8 cellular contexts compared by ENCODE assay signal in the genomic region with DNA sequence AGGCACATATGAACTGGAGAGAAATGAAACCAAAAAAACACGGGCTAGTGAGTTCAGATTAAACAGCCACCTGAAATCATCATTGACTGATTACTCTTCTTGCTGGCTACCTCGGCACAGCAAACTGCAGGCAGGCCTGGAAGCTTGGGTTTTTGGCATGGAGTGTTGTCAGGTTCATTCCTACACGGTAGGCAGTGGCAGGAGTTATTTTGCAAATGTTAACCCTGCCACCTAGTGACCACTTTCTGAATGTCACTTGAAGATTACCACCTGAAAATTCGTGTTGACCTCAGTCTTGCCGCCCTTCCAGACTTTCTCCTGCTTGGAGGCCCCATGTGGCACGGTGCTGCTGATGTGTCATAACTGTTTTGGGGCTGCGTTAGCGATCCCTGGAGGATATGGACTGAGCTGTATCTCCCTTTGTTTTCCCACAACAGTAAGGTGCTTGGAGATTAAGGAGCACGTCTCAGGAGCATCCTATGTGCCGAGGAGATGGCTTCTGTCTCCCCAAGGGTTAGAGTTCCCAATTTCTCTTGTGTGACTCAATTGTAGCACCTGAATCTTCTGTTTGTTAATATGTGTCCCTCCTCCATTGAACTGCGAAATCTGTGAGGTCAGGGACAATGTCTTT. TPM values are rescaled to one million over a fixed set of nuclear protein-coding genes. Genes with fewer than 3 reads are reported as not detected.
A peak's percentile ranks its signal among the peaks of the same experiment; 100 is the strongest.
DNase-seq lines count a peak whose midpoint lies in the region; ATAC-seq and TF ChIP-seq lines count a peak whose summit lies in the region.

No MANE protein-coding gene starts in this region.

- peak overlapping the region; percentile 43 for H2AFZ ChIP-seq in ACC112 (ENCODE audit: low read length, unreplicated experiment)

- ATAC-seq in GM18511 (IDR thresholded peaks at IDR 0.05; ENCODE audit: unreplicated experiment) (peak; percentile 32), HG03571 (IDR thresholded peaks at IDR 0.05; ENCODE audit: unreplicated experiment) (peak; percentile 27), lower lobe of right lung (peak; percentile 82 to 84)

- H3K36me3 ChIP-seq in ACC112 (ENCODE audit: insufficient read depth, low read length) (no peaks in the 10 kb centered on the region), lower lobe of right lung (no peaks in the 10 kb centered on the region)

- TF ChIP-seq CTCF in dorsolateral prefrontal cortex (IDR thresholded peaks at IDR 0.05 in 54 of 56, conservative IDR thresholded peaks at IDR 0.05 in 2 of 56; ENCODE audit: low read depth in 1 of 56, partially characterized antibody in 56 of 56) (peak; percentile 73 to 99 (median 91)), lower lobe of right lung (IDR thresholded peaks at IDR 0.05) (peak; percentile 74)

- H3K27me3 ChIP-seq in ACC112 (ENCODE audit: insufficient read depth, low read length) (no peaks in the 10 kb centered on the region), dorsolateral prefrontal cortex (no peaks in the 10 kb centered on the region), lower lobe of right lung (ENCODE audit: low read depth) (no peaks in the 10 kb centered on the region)

- H3K4me1 ChIP-seq in ACC112 (ENCODE audit: control insufficient read depth, insufficient read depth, low read length, unreplicated experiment), result peaks cover 12% of the 10 kb centered on the region
- H3K4me1 ChIP-seq in lower lobe of right lung, result peaks cover 30% of the 10 kb centered on the region

- H3K79me2 ChIP-seq in ACC112 (ENCODE audit: control insufficient read depth, insufficient read depth, low read length, unreplicated experiment), result no peaks in the 10 kb centered on the region

- intact Hi-C loops in dorsolateral prefrontal cortex (cut with DNase I) (loop anchor here (1.0 to 5.0 kb wide), 5 partner anchors 42 to 612 kb away; a partner anchor contains a TSS), lower lobe of right lung (cut with DNase I) (no loop called here)

- H3K9me3 ChIP-seq in lower lobe of right lung, result no peaks in the 10 kb centered on the region

- DNase-seq in NCI-H748 treated with DMSO at 0.1 percent for 48 hours (lab: John Stamatoyannopoulos, UW), result peak; percentile 84
- DNase-seq in activated CD4-positive, alpha-beta T cell treated with anti-CD3 and anti-CD28 coated beads, Interleukin-2, amount 50 U/mL, for 1 hour, result peak; percentile 46
- peak in 6 of 10 donors; percentile 51 to 79 (median 58) for DNase-seq in dorsolateral prefrontal cortex
- DNase-seq in lower lobe of right lung, result no peak
- peak; percentile 8 to 33 for DNase-seq in stimulated activated CD8-positive, alpha-beta memory T cell treated with anti-CD3 and anti-CD28 coated beads, Interleukin-7, amount 100 ng/mL, for 4 hours (ENCODE audit: low read depth in 2 of 2)

- H3K4me3 ChIP-seq in ACC112 (ENCODE audit: low read depth, low read length) (no peak overlapping the region), dorsolateral prefrontal cortex (peak overlapping the region in 9 of 59 donors; percentile 1 to 31 (median 11)), lower lobe of right lung (no peak overlapping the region)

- H3K27ac ChIP-seq in ACC112 (ENCODE audit: low read depth, low read length) (no peak overlapping the region), dorsolateral prefrontal cortex (no peak overlapping the region), lower lobe of right lung (no peak overlapping the region)

RNA-seq across cellular contexts. Expression of a gene that starts 12.7 kb away (rescaled TPM):
- 1 to 10 TPM in 35 of 120 experiments, under 1 TPM in 84, not detected in 1; 0.16 to 3.3 (median 0.61) TPM for total RNA-seq in dorsolateral prefrontal cortex
- 4.9 TPM for total RNA-seq in lower lobe of right lung

Comparison
In these comparisons a context has a peak if more than half of its experiments do, and no peak if none do; other contexts are left out.
1. ATAC-seq: peak in every context shown above with its lines; median percentile 83 in lower lobe of right lung; 32 in GM18511; 27 in HG03571.